11 cellular contexts compared by ENCODE assay signal in genomic region chr13:63420685-63421084, GRCh38.
"Had no signal": no experiment of that assay in that cellular context is flagged by ENCODE, and none has a peak within 500 bp of the region (broad histone marks: within the 10 kb centered on the region; RNA-seq: fewer than 3 reads in every experiment).

No MANE protein-coding gene starts in this region.

- DNase-seq: GM23248, GOT3, H7, H9, HCEC 1CT, HFFc6 had no signal

- H3K9ac ChIP-seq: GM23248 had no signal

- FAIRE-seq: H1, H54 had no signal

- H3K36me3 ChIP-seq: HAP-1 had no signal

- H2AFZ ChIP-seq: GM23248, GM23338 had no signal

- H3K4me2 ChIP-seq: GM23338 had no signal

- ATAC-seq: GM23338, HCT116 had no signal

- H3K4me3 ChIP-seq: GM23248, GM23338, HAP-1 had no signal

- H3K9me3 ChIP-seq: HAP-1 had no signal

- H3K27ac ChIP-seq: GM23248 had no signal
